29 cellular contexts compared by ENCODE assay signal in genomic region chr11:111309516-111309915, GRCh38. TPM values are rescaled to one million over a fixed set of nuclear protein-coding genes. Genes with fewer than 3 reads are reported as not detected.
DNase-seq lines count a peak whose midpoint lies in the region; ATAC-seq, FAIRE-seq and TF ChIP-seq lines count a peak whose summit lies in the region.
"Had no signal": no experiment of that assay in that cellular context is flagged by ENCODE, and none has a peak within 500 bp of the region (broad histone marks: within the 10 kb centered on the region; RNA-seq: fewer than 3 reads in every experiment).

No MANE protein-coding gene starts in this region.

- H3K27ac ChIP-seq in A549 = peak overlapping the region; percentile 21 to 56; a peak in 1 of 6 replicates
- peak overlapping the region; percentile 26 to 77 (median 50) for H3K27ac ChIP-seq in esophagus squamous epithelium
- H3K27ac ChIP-seq: adrenal gland, heart left ventricle, SJCRH30 had no signal

- in situ Hi-C loops in KBM-7 (cut with MboI; ENCODE audit: low pct_unique_long_range_greater_than_20kb, low sequenced_read_pairs) = no loop called here

- H3K4me1 ChIP-seq in A549 (peaks cover 35% of the 10 kb centered on the region), esophagus squamous epithelium (peaks cover 8 to 42% (median 17%) of the 10 kb centered on the region in 3 donors)
- H3K4me1 ChIP-seq: adrenal gland had no signal

- TF ChIP-seq POLR2A in A549 (IDR thresholded peaks at IDR 0.05; ENCODE audit: low read length) (no peak), esophagus squamous epithelium (IDR thresholded peaks at IDR 0.05) (no peak)

- H3K4me2 ChIP-seq in A549 = peak overlapping the region; percentile 38; the same call in 2 of the 3 replicates
- H3K4me2 ChIP-seq: smooth muscle cell had no signal

- no peak for TF ChIP-seq RAD21 in A549 (conservative IDR thresholded peaks at IDR 0.05 in 1 of 2, IDR thresholded peaks at IDR 0.05 in 1 of 2)

- no peaks in the 10 kb centered on the region for H3K27me3 ChIP-seq in esophagus squamous epithelium
- H3K27me3 ChIP-seq: adrenal gland, SJCRH30 had no signal

- FAIRE-seq in A549 (lab: Jason Lieb, UNC) = no peak
- FAIRE-seq: K562, urothelium cell line had no signal

- H3K9me3 ChIP-seq in A549 (no peaks in the 10 kb centered on the region), esophagus squamous epithelium (no peaks in the 10 kb centered on the region)
- H3K9me3 ChIP-seq: adrenal gland, heart left ventricle, SJCRH30 had no signal

- no peak for TF ChIP-seq CTCF in A549 (IDR thresholded peaks at IDR 0.05)
- no peak for TF ChIP-seq CTCF in esophagus squamous epithelium (IDR thresholded peaks at IDR 0.05)

- H3K4me3 ChIP-seq in A549 = no peak overlapping the region
- H3K4me3 ChIP-seq in esophagus squamous epithelium = no peak overlapping the region
- H3K4me3 ChIP-seq: adrenal gland, heart left ventricle, K562, SJCRH30, smooth muscle cell had no signal

- POLR2A ChIA-PET in A549 (lab: Yijun Ruan, JAX) = no interaction called here

- CTCF ChIA-PET in A549 (lab: Yijun Ruan, JAX) = interaction anchor here (0.7 to 0.9 kb wide), 2 partner anchors 17 to 114 kb away, joined by 3 to 5 read pairs; no protein-coding TSS in a partner anchor

- peak in 1 of 2 experiments; percentile 27; a peak in 1 of 6 replicates for ATAC-seq in A549
- ATAC-seq in HG03039 (IDR thresholded peaks at IDR 0.05; ENCODE audit: unreplicated experiment) = no peak
- no peak for ATAC-seq in HG03432 (IDR thresholded peaks at IDR 0.05; ENCODE audit: unreplicated experiment)
- ATAC-seq: activated CD4-positive, CD25-positive, alpha-beta regulatory T cell treated with anti-CD3 and anti-CD28 coated beads, Interleukin-2, amount 50 U/mL, for 24 hours; HCT116; heart left ventricle; K562; naive thymus-derived CD4-positive, alpha-beta T cell; Panc1; T-cell had no signal

- no peak for DNase-seq in A549 (ENCODE audit: low read depth in 1 of 2, low spot score in 1 of 2)
- peak; percentile 94 for DNase-seq in DMS53 (lab: John Stamatoyannopoulos, UW)
- peak; percentile 43 for DNase-seq in NCI-H510A (lab: John Stamatoyannopoulos, UW)
- no peak for DNase-seq in esophagus squamous epithelium (lab: John Stamatoyannopoulos, UW)
- no peak for DNase-seq in KBM-7
- DNase-seq: activated CD4-positive, alpha-beta memory T cell treated with anti-CD3 and anti-CD28 coated beads, Interleukin-2, amount 10 ng/mL, durations not matched to agents 7 days and 5 days; activated gamma-delta T cell; activated T-cell treated with anti-CD3 and anti-CD28 coated beads for 4 hours; adrenal gland; Calu3; heart left ventricle; mesendoderm; naive thymus-derived CD4-positive, alpha-beta T cell; NCI-H226; occipital lobe; substantia nigra; T-cell had no signal

- TF ChIP-seq EP300 in A549 (IDR thresholded peaks at IDR 0.05) = no peak

- 40% methylated on average over 3 of the region's 3 CpGs for WGBS in A549 (ENCODE audit: missing lambda C conversion rate)
- 61 to 62% methylated on average over 3 of the region's 3 CpGs for WGBS in esophagus squamous epithelium, 2 donors

- no peaks in the 10 kb centered on the region for H3K36me3 ChIP-seq in esophagus squamous epithelium
- H3K36me3 ChIP-seq: adrenal gland, heart left ventricle, SJCRH30 had no signal

- intact Hi-C loops in esophagus squamous epithelium (cut with DNase I) = no loop called here

TF ChIP-seq in A549, 52 proteins besides CTCF, POLR2A, EP300 and RAD21:
- peak; percentile 24; the same call in 1 of the 2 replicates for TF ChIP-seq GATA3 (IDR thresholded peaks at IDR 0.05; ENCODE audit: borderline replicate concordance)
- TF ChIP-seq KDM1A (IDR thresholded peaks at IDR 0.05; ENCODE audit: low read depth) = no peak

RNA-seq across cellular contexts. Expression of gene POU2AF3, which starts 11.2 kb away (rescaled TPM):
- 2.9 and 4.2 TPM in 2 replicates for polyA plus RNA-seq in A549 (2011; rRNA removed)
- polyA plus RNA-seq in A549 (2012; cell fraction: cytosol; rRNA removed) = 0.77 and 1.0 TPM in 2 replicates
- polyA plus RNA-seq in A549 (2012; cell fraction: nucleus; rRNA removed) = 3.4 and 3.5 TPM in 2 replicates
- polyA plus RNA-seq in A549 (2017; fragmentation: RNase III; extraction: RNeasy Plus Mini Kit Qiagen cat#74134 plus additional on column Dnase treatment) = 0.63 to 0.87 TPM (median 0.63 TPM) in 3 replicates
- polyA minus RNA-seq in A549 (2011; rRNA and poly(A)+ RNA removed) = 1.1 and 1.4 TPM in 2 replicates
- 1 to 10 TPM; 1.3 to 4.1 (median 2.1) TPM for total RNA-seq in esophagus squamous epithelium
- total RNA-seq: activated CD4-positive, alpha-beta memory T cell treated with anti-CD3 and anti-CD28 coated beads, Interleukin-2, amount 10 ng/mL, durations not matched to agents 7 days and 5 days; chondrocyte; fibroblast of villous mesenchyme; K562; naive thymus-derived CD4-positive, alpha-beta T cell; SJCRH30; smooth muscle cell; T-cell had no signal
- polyA plus RNA-seq: CD14-positive monocyte; K562; naive thymus-derived CD4-positive, alpha-beta T cell; smooth muscle cell had no signal

Comparison
In these comparisons a context has a peak if more than half of its experiments do, and no peak if none do; other contexts are left out.
1. DNase-seq: peak in DMS53 (single experiment) and NCI-H510A (single experiment); none in A549 (0 of 2), esophagus squamous epithelium (single experiment) and KBM-7 (single experiment).